In the genomic region with DNA sequence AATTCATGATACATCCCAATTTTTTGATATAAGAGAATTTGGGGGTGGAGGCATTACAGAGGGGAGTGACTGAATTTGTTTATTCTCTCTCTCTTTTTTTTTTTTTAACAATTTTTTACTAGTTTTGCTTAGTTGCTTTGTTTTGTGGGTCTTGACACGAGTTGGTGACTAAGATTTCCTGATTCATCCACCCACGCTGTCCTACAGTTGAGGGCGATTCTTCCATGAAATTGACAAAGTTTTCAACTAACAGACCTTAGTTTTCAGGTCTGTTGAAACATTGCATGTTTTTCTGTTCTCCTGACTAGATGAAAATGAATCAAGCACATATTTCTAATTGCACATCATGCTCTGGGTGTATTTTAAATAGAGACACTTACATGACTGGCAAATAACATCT, we compare ENCODE assay signal across 22 cellular contexts.
"Had no signal": no experiment of that assay in that cellular context is flagged by ENCODE, and none has a peak within 500 bp of the region (broad histone marks: within the 10 kb centered on the region; RNA-seq: fewer than 3 reads in every experiment).

No MANE protein-coding gene starts in this region.

- H3K27me3 Mint-ChIP-seq: naive thymus-derived CD4-positive, alpha-beta T cell; stimulated activated memory B cell treated with anti-CD40 and anti-IgM and Interleukin-4, amounts not matched to agents 10 μg/mL and 1 μg/mL and 100 μg/mL, for 72 hours; stimulated activated naive CD8-positive, alpha-beta T cell treated with anti-CD3 and anti-CD28 coated beads, Interleukin-15, amount 100 ng/mL, for 72 hours had no signal

- H3K4me3 ChIP-seq: dorsolateral prefrontal cortex, gastroesophageal sphincter, hepatocyte, psoas muscle, spleen, testis, tibial nerve, upper lobe of right lung, vagina had no signal

- H3K4me1 Mint-ChIP-seq: naive thymus-derived CD4-positive, alpha-beta T cell; stimulated activated memory B cell treated with anti-CD40 and anti-IgM and Interleukin-4, amounts not matched to agents 10 μg/mL and 1 μg/mL and 100 μg/mL, for 72 hours; stimulated activated naive CD8-positive, alpha-beta T cell treated with anti-CD3 and anti-CD28 coated beads, Interleukin-15, amount 100 ng/mL, for 72 hours had no signal

- H3K36me3 Mint-ChIP-seq: naive thymus-derived CD4-positive, alpha-beta T cell; stimulated activated memory B cell treated with anti-CD40 and anti-IgM and Interleukin-4, amounts not matched to agents 10 μg/mL and 1 μg/mL and 100 μg/mL, for 72 hours had no signal

- H3K27ac Mint-ChIP-seq: naive thymus-derived CD4-positive, alpha-beta T cell; nephron progenitor cell; stimulated activated memory B cell treated with anti-CD40 and anti-IgM and Interleukin-4, amounts not matched to agents 10 μg/mL and 1 μg/mL and 100 μg/mL, for 72 hours; stimulated activated naive CD8-positive, alpha-beta T cell treated with anti-CD3 and anti-CD28 coated beads, Interleukin-15, amount 100 ng/mL, for 72 hours had no signal

- DNase-seq: cortex of kidney; dorsolateral prefrontal cortex; effector CD8-positive, alpha-beta T cell; left colon; left ventricle myocardium superior; naive thymus-derived CD4-positive, alpha-beta T cell; nephron progenitor cell; psoas muscle; spleen; stimulated activated CD4-positive, alpha-beta T cell treated with anti-CD3 and anti-CD28 coated beads, Interleukin-15, amount 100 ng/mL, for 24 hours; stimulated activated CD4-positive, alpha-beta T cell treated with anti-CD3 and anti-CD28 coated beads, Interleukin-1b, Interleukin-23, amount 100 ng/mL, for 48 hours; stimulated activated CD4-positive, alpha-beta T cell treated with anti-CD3 and anti-CD28 coated beads, Interleukin-4, amount 100 ng/mL, for 24 hours; stimulated activated naive CD8-positive, alpha-beta T cell treated with anti-CD3 and anti-CD28 coated beads, Interleukin-15, amount 100 ng/mL, for 72 hours; testis; upper lobe of right lung had no signal

- H3K9me3 Mint-ChIP-seq: nephron progenitor cell; stimulated activated naive CD8-positive, alpha-beta T cell treated with anti-CD3 and anti-CD28 coated beads, Interleukin-15, amount 100 ng/mL, for 72 hours had no signal

- ATAC-seq: esophagus mucosa; gastroesophageal sphincter; left colon; left ventricle myocardium superior; naive thymus-derived CD4-positive, alpha-beta T cell; psoas muscle; sciatic nerve; stimulated activated memory B cell treated with anti-CD40 and anti-IgM and Interleukin-4, amounts not matched to agents 10 μg/mL and 1 μg/mL and 100 μg/mL, for 72 hours; stimulated activated naive CD8-positive, alpha-beta T cell treated with anti-CD3 and anti-CD28 coated beads, Interleukin-15, amount 100 ng/mL, for 72 hours; upper lobe of right lung had no signal

- H3K4me3 Mint-ChIP-seq: naive thymus-derived CD4-positive, alpha-beta T cell; nephron progenitor cell; stimulated activated memory B cell treated with anti-CD40 and anti-IgM and Interleukin-4, amounts not matched to agents 10 μg/mL and 1 μg/mL and 100 μg/mL, for 72 hours; stimulated activated naive CD8-positive, alpha-beta T cell treated with anti-CD3 and anti-CD28 coated beads, Interleukin-15, amount 100 ng/mL, for 72 hours had no signal
